ENCODE assay signal across 11 cellular contexts in genomic region chr1:182761396-182762395, GRCh38. TPM values are rescaled to one million over a fixed set of nuclear protein-coding genes. Genes with fewer than 3 reads are reported as not detected.
A peak's percentile ranks its signal among the peaks of the same experiment; 100 is the strongest.
DNase-seq lines count a peak whose midpoint lies in the region; ATAC-seq and TF ChIP-seq lines count a peak whose summit lies in the region.
"Had no signal": no experiment of that assay in that cellular context is flagged by ENCODE, and none has a peak within 500 bp of the region (broad histone marks: within the 10 kb centered on the region; RNA-seq: fewer than 3 reads in every experiment).

No MANE protein-coding gene starts in this region.

- POLR2A ChIA-PET in CD4-positive, alpha-beta memory T cell (lab: Charles Lee; ENCODE audit: partially characterized antibody): no interaction called here

- ATAC-seq in GM21515 (IDR thresholded peaks at IDR 0.05; ENCODE audit: unreplicated experiment) (no peak), GM19395 (IDR thresholded peaks at IDR 0.05; ENCODE audit: unreplicated experiment) (no peak)

- DNase-seq in A172 (ENCODE audit: low spot score): peak; percentile 66
- DNase-seq in DMS 273 treated with DMSO at 0.1 percent for 48 hours (lab: John Stamatoyannopoulos, UW): peak; percentile 14
- DNase-seq in NCI-H69 (lab: John Stamatoyannopoulos, UW): peak; percentile 72
- peak; percentile 46 to 48 for DNase-seq in erythroblast (lab: John Stamatoyannopoulos, UW)
- no peak for DNase-seq in activated CD8-positive, alpha-beta memory T cell treated with anti-CD3 and anti-CD28 coated beads, Interleukin-2, amount 50 U/mL, for 48 hours
- DNase-seq in CD4-positive, alpha-beta memory T cell: no peak
- DNase-seq: activated CD4-positive, alpha-beta T cell treated with anti-CD3 and anti-CD28 coated beads for 48 hours; NCI-H226 had no signal

- peaks cover 0 to 10% (median 4%) of the 10 kb centered on the region in 8 donors for H3K9me3 Mint-ChIP-seq in CD4-positive, alpha-beta memory T cell

- H3K36me3 ChIP-seq in CD4-positive, alpha-beta memory T cell (ENCODE audit: insufficient read depth, low read length): no peaks in the 10 kb centered on the region
- H3K36me3 ChIP-seq: tibial nerve had no signal

- no peaks in the 10 kb centered on the region for H3K4me1 Mint-ChIP-seq in CD4-positive, alpha-beta memory T cell

- no peak for TF ChIP-seq POLR2A in erythroblast (IDR thresholded peaks at IDR 0.05; ENCODE audit: low read length)

- H3K4me3 ChIP-seq in CD4-positive, alpha-beta memory T cell (ENCODE audit: low read length in 2 of 2): no peak overlapping the region
- H3K4me3 ChIP-seq: tibial nerve had no signal

- no peaks in the 10 kb centered on the region for H3K27me3 ChIP-seq in CD4-positive, alpha-beta memory T cell (ENCODE audit: insufficient read depth, low read length)
- H3K27me3 ChIP-seq: tibial nerve had no signal

- no peaks in the 10 kb centered on the region for H3K9me3 ChIP-seq in CD4-positive, alpha-beta memory T cell (ENCODE audit: control insufficient read depth in 1 of 2, low read length in 2 of 2)

- H3K27ac ChIP-seq in CD4-positive, alpha-beta memory T cell (ENCODE audit: low read depth, low read length): no peak overlapping the region
- H3K27ac ChIP-seq: tibial nerve had no signal

- H3K4me1 ChIP-seq in CD4-positive, alpha-beta memory T cell (ENCODE audit: insufficient read depth, low read length): no peaks in the 10 kb centered on the region

- CTCF ChIA-PET in CD4-positive, alpha-beta memory T cell (lab: Charles Lee; ENCODE audit: partially characterized antibody): interaction anchor here (1.0 kb wide), 1 partner anchor 681 kb away, joined by 3 read pairs; no protein-coding TSS in a partner anchor

- peaks cover 0 to 3% of the 10 kb centered on the region in 2 donors for H3K27me3 Mint-ChIP-seq in CD4-positive, alpha-beta memory T cell

- H3K27ac Mint-ChIP-seq in CD4-positive, alpha-beta memory T cell: no peak overlapping the region

- no peak overlapping the region for H3K4me3 Mint-ChIP-seq in CD4-positive, alpha-beta memory T cell

- intact Hi-C loops in CD4-positive, alpha-beta memory T cell (cut with micrococcal nuclease): no loop called here

- H3K36me3 Mint-ChIP-seq in CD4-positive, alpha-beta memory T cell: no peaks in the 10 kb centered on the region

RNA-seq across cellular contexts. Expression of gene NPL, which starts 27.9 kb away (rescaled TPM):
- 1.9 and 3.8 TPM in 2 replicates for total RNA-seq in A172 (2014; rRNA removed; shearing (Covaris generic))
- 1 to 10 TPM; 9.6 TPM for total RNA-seq in CD4-positive, alpha-beta memory T cell
- polyA plus RNA-seq in CD4-positive, alpha-beta memory T cell: 1 to 10 TPM; 3.5 to 5.7 TPM

Comparison
In these comparisons a context has a peak if more than half of its experiments do, and no peak if none do; other contexts are left out.
1. DNase-seq: peak in A172 (single experiment), DMS 273 treated with DMSO at 0.1 percent for 48 hours (single experiment), NCI-H69 (single experiment) and erythroblast (2 of 2); none in activated CD8-positive, alpha-beta memory T cell treated with anti-CD3 and anti-CD28 coated beads, Interleukin-2, amount 50 U/mL, for 48 hours (single experiment) and CD4-positive, alpha-beta memory T cell (0 of 5).